In genomic region chr6:128574413-128574812, GRCh38 we compare ENCODE assay signal across 25 cellular contexts. TPM values are rescaled to one million over a fixed set of nuclear protein-coding genes. Genes with fewer than 3 reads are reported as not detected.
DNase-seq lines count a peak whose midpoint lies in the region; ATAC-seq, FAIRE-seq and TF ChIP-seq lines count a peak whose summit lies in the region.
"Had no signal": no experiment of that assay in that cellular context is flagged by ENCODE, and none has a peak within 500 bp of the region (broad histone marks: within the 10 kb centered on the region; RNA-seq: fewer than 3 reads in every experiment).

No MANE protein-coding gene starts in this region.

- H3K79me1 ChIP-seq in H1 (ENCODE audit: low read depth, low read length) = no peaks in the 10 kb centered on the region

- no peak overlapping the region for H2AK5ac ChIP-seq in H1 (ENCODE audit: low read depth, low read length)

- peak; percentile 16 for DNase-seq in NCI-H748 (lab: John Stamatoyannopoulos, UW; ENCODE audit: unreplicated experiment)
- DNase-seq in NCI-H748 treated with DMSO at 0.1 percent for 48 hours (lab: John Stamatoyannopoulos, UW) = no peak
- no peak for DNase-seq in H1 (ENCODE audit: low read depth in 1 of 2, low spot score in 2 of 2)
- DNase-seq in sigmoid colon = no peak
- no peak for DNase-seq in uterus
- DNase-seq: 8988T; activated CD4-positive, alpha-beta T cell treated with anti-CD3 and anti-CD28 coated beads for 48 hours; DMS79; GOT3; heart right ventricle; naive thymus-derived CD4-positive, alpha-beta T cell; NCI-H1092 treated with DMSO at 0.1 percent for 48 hours; NCI-H2029 treated with DMSO at 0.1 percent for 48 hours; NK-92 treated with Interleukin-12 subunit alpha and Interleukin-12 subunit beta, amount 100 ng/mL, for 24 hours; occipital lobe; Peyer's patch; stimulated activated CD4-positive, alpha-beta T cell treated with anti-CD3 and anti-CD28 coated beads, Interleukin-2, amount 100 ng/mL, for 48 hours; stimulated activated naive CD4-positive, alpha-beta T cell had no signal

- ATAC-seq in GM19035 (IDR thresholded peaks at IDR 0.05; ENCODE audit: unreplicated experiment) = peak; percentile 47
- peak; percentile 51 for ATAC-seq in HG02885 (IDR thresholded peaks at IDR 0.05; ENCODE audit: poor library complexity, unreplicated experiment)
- ATAC-seq in gastroesophageal sphincter = no peak
- ATAC-seq: heart right ventricle; naive thymus-derived CD4-positive, alpha-beta T cell had no signal

- H3K9me3 ChIP-seq in H1 (ENCODE audit: insufficient read depth in 2 of 2, low read depth in 1 of 2, low read length in 1 of 2) = no peaks in the 10 kb centered on the region
- H3K9me3 ChIP-seq in sigmoid colon = no peaks in the 10 kb centered on the region
- H3K9me3 ChIP-seq in gastroesophageal sphincter = no peaks in the 10 kb centered on the region
- no peaks in the 10 kb centered on the region for H3K9me3 ChIP-seq in uterus
- H3K9me3 ChIP-seq: heart right ventricle, Peyer's patch, SJSA1, tibial nerve had no signal

- no peak overlapping the region for H3K14ac ChIP-seq in H1 (ENCODE audit: insufficient read length)

- no peaks in the 10 kb centered on the region for H3K79me2 ChIP-seq in H1 (ENCODE audit: control insufficient read depth in 1 of 2, insufficient read depth in 2 of 2, low read length in 2 of 2)

- H2AFZ ChIP-seq in H1 (ENCODE audit: low read length) = 0 out of 2 replicates have a peak overlapping the region, but pooled peaks have one; percentile 21

- no peak for FAIRE-seq in H1 (lab: Jason Lieb, UNC)

- no peak overlapping the region for H2BK15ac ChIP-seq in H1 (ENCODE audit: low read length)

- intact Hi-C loops in sigmoid colon (cut with DNase I) = no loop called here
- intact Hi-C loops in uterus (cut with DNase I; ENCODE audit: low total_unique reads) = no loop called here

- H3K4me2 ChIP-seq in H1 (ENCODE audit: insufficient read depth in 1 of 2, low read depth in 2 of 2, low read length in 2 of 2) = no peak overlapping the region

- H3K4me1 ChIP-seq in H1 (replicated peaks in 1 of 4; ENCODE audit: control insufficient read depth in 3 of 4, insufficient read depth in 4 of 4, low read length in 3 of 4) = 0 out of 7 replicates have a peak, but pooled peaks cover 0 to 4% (median 0%) of the 10 kb centered on the region in 4 experiments
- peaks cover 0 to 17% (median 16%) of the 10 kb centered on the region in 4 donors for H3K4me1 ChIP-seq in sigmoid colon
- peaks cover 0 to 10% (median 3%) of the 10 kb centered on the region in 3 donors for H3K4me1 ChIP-seq in gastroesophageal sphincter
- H3K4me1 ChIP-seq in uterus = peaks cover 0 to 10% of the 10 kb centered on the region in 2 donors
- H3K4me1 ChIP-seq: Peyer's patch had no signal

- H3K18ac ChIP-seq in H1 (ENCODE audit: extremely low read depth, low read length) = no peak overlapping the region

- TF ChIP-seq EP300 in H1 (IDR thresholded peaks at IDR 0.05; ENCODE audit: borderline replicate concordance in 1 of 2, low read depth in 2 of 2, low read length in 2 of 2) = no peak
- TF ChIP-seq EP300 in sigmoid colon (IDR thresholded peaks at IDR 0.05) = no peak
- TF ChIP-seq EP300 in gastroesophageal sphincter (IDR thresholded peaks at IDR 0.05) = no peak

- no peak overlapping the region for H4K5ac ChIP-seq in H1 (ENCODE audit: insufficient read length, low read depth, low read length)

- H3K23me2 ChIP-seq in H1 (ENCODE audit: low read depth, low read length) = no peaks in the 10 kb centered on the region

- no peak overlapping the region for H3K27ac ChIP-seq in H1 (ENCODE audit: low read depth, low read length)
- no peak overlapping the region for H3K27ac ChIP-seq in sigmoid colon
- no peak overlapping the region for H3K27ac ChIP-seq in gastroesophageal sphincter
- H3K27ac ChIP-seq in uterus = no peak overlapping the region
- H3K27ac ChIP-seq: epithelial cell of prostate, heart right ventricle, HL-60, Peyer's patch, SJSA1, tibial nerve had no signal

- no peak overlapping the region for H2BK12ac ChIP-seq in H1 (ENCODE audit: low read depth, low read length)

- CTCF ChIA-PET in H1 (lab: Charles Lee; ENCODE audit: partially characterized antibody) = no interaction called here

- H3K4me3 ChIP-seq in H1 (ENCODE audit: extremely low read depth in 1 of 4, insufficient read depth in 2 of 4, low read depth in 3 of 4, low read length in 4 of 4) = no peak overlapping the region
- H3K4me3 ChIP-seq in sigmoid colon = no peak overlapping the region
- H3K4me3 ChIP-seq in gastroesophageal sphincter = no peak overlapping the region
- no peak overlapping the region for H3K4me3 ChIP-seq in uterus
- H3K4me3 ChIP-seq: heart right ventricle, Peyer's patch, SJSA1, tibial nerve had no signal

- H4K91ac ChIP-seq in H1 (replicated peaks; ENCODE audit: insufficient read length, low read length) = no peak overlapping the region

- H3K23ac ChIP-seq in H1 (ENCODE audit: insufficient read length) = no peak overlapping the region

- no peaks in the 10 kb centered on the region for H4K20me1 ChIP-seq in H1 (replicated peaks in 1 of 2; ENCODE audit: control insufficient read depth in 1 of 2, insufficient read depth in 2 of 2, low read length in 2 of 2)

- TF ChIP-seq RAD21 in H1 (IDR thresholded peaks at IDR 0.05 in 1 of 2, conservative IDR thresholded peaks at IDR 0.05 in 1 of 2; ENCODE audit: low read depth in 2 of 2, low read length in 2 of 2) = no peak

- H3K27me3 ChIP-seq in H1 (replicated peaks in 1 of 4; ENCODE audit: control insufficient read depth in 3 of 4, extremely low read depth in 1 of 4, insufficient read depth in 3 of 4, low read length in 3 of 4) = no peaks in the 10 kb centered on the region
- H3K27me3 ChIP-seq in sigmoid colon = no peaks in the 10 kb centered on the region
- H3K27me3 ChIP-seq in gastroesophageal sphincter = no peaks in the 10 kb centered on the region
- H3K27me3 ChIP-seq in uterus = no peaks in the 10 kb centered on the region
- H3K27me3 ChIP-seq: heart right ventricle, Peyer's patch, SJSA1, tibial nerve had no signal

- no peak for TF ChIP-seq CTCF in H1 (IDR thresholded peaks at IDR 0.05; ENCODE audit: control extremely low read depth in 1 of 3, insufficient read depth in 1 of 3, low read depth in 1 of 3, low read length in 3 of 3)
- TF ChIP-seq CTCF in sigmoid colon (IDR thresholded peaks at IDR 0.05) = no peak
- TF ChIP-seq CTCF in gastroesophageal sphincter (IDR thresholded peaks at IDR 0.05) = no peak
- TF ChIP-seq CTCF in uterus (IDR thresholded peaks at IDR 0.05) = no peak

- no peak overlapping the region for H3K9ac ChIP-seq in H1 (replicated peaks in 1 of 4; ENCODE audit: extremely low read depth in 1 of 4, low read depth in 3 of 4, low read length in 3 of 4)

- H2BK20ac ChIP-seq in H1 (ENCODE audit: low read length) = no peak overlapping the region

- H2BK120ac ChIP-seq in H1 (replicated peaks; ENCODE audit: low read depth, low read length) = no peak overlapping the region

- H3K4ac ChIP-seq in H1 (replicated peaks; ENCODE audit: insufficient read length, low read depth, low read length) = no peak overlapping the region

- TF ChIP-seq POLR2A in H1 (IDR thresholded peaks at IDR 0.05; ENCODE audit: control extremely low read depth in 1 of 2, low read depth in 2 of 2, low read length in 2 of 2) (no peak), sigmoid colon (IDR thresholded peaks at IDR 0.05) (no peak), gastroesophageal sphincter (IDR thresholded peaks at IDR 0.05) (no peak), uterus (IDR thresholded peaks at IDR 0.05) (no peak)

- no peak overlapping the region for H4K8ac ChIP-seq in H1 (ENCODE audit: extremely low read depth, insufficient read depth, low read length)

- H3K36me3 ChIP-seq in H1 (ENCODE audit: control insufficient read depth in 2 of 4, insufficient read depth in 4 of 4, low read length in 3 of 4) (no peaks in the 10 kb centered on the region), sigmoid colon (no peaks in the 10 kb centered on the region), gastroesophageal sphincter (no peaks in the 10 kb centered on the region), uterus (no peaks in the 10 kb centered on the region)
- H3K36me3 ChIP-seq: heart right ventricle, Peyer's patch, SJSA1, tibial nerve had no signal

- H3K56ac ChIP-seq in H1 (replicated peaks; ENCODE audit: insufficient read length, low read depth, low read length) = no peak overlapping the region

- H2BK5ac ChIP-seq in H1 (ENCODE audit: low read depth, low read length) = no peak overlapping the region

- POLR2A ChIA-PET in H1 (lab: Charles Lee; ENCODE audit: partially characterized antibody) = no interaction called here

TF ChIP-seq in H1, 55 proteins besides CTCF, POLR2A, EP300 and RAD21:
- TF ChIP-seq MAX (IDR thresholded peaks at IDR 0.05) (no peak), CHD2 (IDR thresholded peaks at IDR 0.05; ENCODE audit: low read length) (no peak)

RNA-seq across cellular contexts. Expression of gene PTPRK, which starts 54.0 kb away (rescaled TPM):
- 47.3 and 52.1 TPM in 2 replicates for total RNA-seq in H1 (2021; fragmentation: NEBNext Ultra II Directional; extraction: Animal tissue kit (Norgen Biotek cat#: 25700))
- polyA plus RNA-seq in H1 (2011; rRNA removed) (11.4 and 24.4 TPM in 2 replicates), sigmoid colon (10 to 100 TPM in 1 of 3 donors, 1 to 10 TPM in 2; 6.0 to 23.2 (median 9.0) TPM)
- 12.5 TPM for polyA plus RNA-seq in H1 (2011; cell fraction: cytosol; rRNA removed)
- 29.1 TPM for polyA plus RNA-seq in H1 (2011; cell fraction: nucleus; rRNA removed)
- polyA plus RNA-seq in H1 (2012, experiment 1 of 2) = 18.7 to 30.5 TPM (median 25.7 TPM) in 4 replicates
- 2.5 TPM for polyA plus RNA-seq in H1 (2012, experiment 2 of 2)
- polyA plus RNA-seq in H1 (2013, experiment 1 of 2) = 47.8 TPM
- polyA plus RNA-seq in H1 (2013, experiment 2 of 2) = 49.2 TPM
- 54.1 and 78.8 TPM in 2 replicates for polyA minus RNA-seq in H1 (2011; rRNA and poly(A)+ RNA removed)
- polyA minus RNA-seq in H1 (2011; cell fraction: cytosol; rRNA and poly(A)+ RNA removed) = 31.4 TPM
- polyA minus RNA-seq in H1 (2011; cell fraction: nucleus; rRNA and poly(A)+ RNA removed) = 292 TPM
- total RNA-seq in sigmoid colon (10 to 100 TPM; 46.7 to 51.3 (median 47.1) TPM), gastroesophageal sphincter (10 to 100 TPM; 42.0 to 47.6 (median 45.8) TPM), uterus (10 to 100 TPM; 20.0 to 64.2 (median 36.6) TPM)
